In the genomic region with DNA sequence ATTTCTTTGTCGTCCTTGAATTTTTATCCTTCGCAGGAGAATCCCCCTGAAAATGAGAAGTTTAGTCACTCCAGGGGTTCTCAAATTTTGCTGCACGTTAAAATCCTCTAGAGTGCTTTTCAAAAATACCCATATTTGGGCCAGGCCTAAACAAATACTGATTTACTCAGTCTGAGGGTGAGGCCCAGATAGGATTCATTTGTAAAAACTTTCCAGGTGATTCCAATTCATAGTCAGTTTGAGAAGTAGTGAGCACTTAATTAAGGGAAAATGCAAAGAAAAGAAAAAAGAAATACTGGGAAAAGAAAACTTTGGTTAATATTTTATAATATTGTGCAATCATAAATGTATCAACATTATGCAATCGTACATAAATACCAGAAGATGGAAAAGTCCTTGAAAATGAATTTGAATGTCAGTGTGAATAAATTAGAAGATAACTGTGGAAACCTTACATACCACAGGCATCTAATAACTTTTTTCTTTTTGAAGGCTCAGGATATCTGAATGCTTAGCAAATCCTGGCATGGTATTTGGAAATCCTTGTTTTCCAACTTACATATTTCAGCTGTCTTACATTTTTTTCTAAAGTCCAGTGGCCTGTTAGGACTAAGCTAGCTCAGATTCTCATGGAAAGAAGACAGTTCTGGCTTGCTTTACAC, we compare ENCODE assay signal across 13 cellular contexts.
DNase-seq lines count a peak whose midpoint lies in the region; ATAC-seq and TF ChIP-seq lines count a peak whose summit lies in the region.
"Had no signal": no experiment of that assay in that cellular context is flagged by ENCODE, and none has a peak within 500 bp of the region (broad histone marks: within the 10 kb centered on the region; RNA-seq: fewer than 3 reads in every experiment).

No MANE protein-coding gene starts in this region.

- H3K4me1 ChIP-seq in hepatocyte (ENCODE audit: insufficient read depth): peaks cover 15% of the 10 kb centered on the region

- H3K36me3 ChIP-seq in hepatocyte (replicated peaks; ENCODE audit: insufficient read depth, low read depth): no peaks in the 10 kb centered on the region

- peaks cover 10% of the 10 kb centered on the region; the same call in 1 of the 2 replicates for H3K4me1 Mint-ChIP-seq in HFFc6 (ENCODE audit: low read depth)
- H3K4me1 Mint-ChIP-seq: activated CD4-positive, alpha-beta T cell treated with anti-CD3 and anti-CD28 coated beads for 36 hours had no signal

- no peak overlapping the region for H3K4me2 ChIP-seq in hepatocyte

- H3K4me3 Mint-ChIP-seq in HFFc6: no peak overlapping the region
- H3K4me3 Mint-ChIP-seq: activated CD4-positive, alpha-beta T cell treated with anti-CD3 and anti-CD28 coated beads for 36 hours; T-helper 1 cell treated with Interleukin-12 subunit alpha and Interleukin-12 subunit beta and Interleukin-4 antibody, amounts not matched to agents 30 μg/mL and 1 μg/mL, for 36 hours had no signal

- peak; percentile 60 for DNase-seq in HFFc6
- DNase-seq in astrocyte of the hippocampus (ENCODE audit: low read depth, low spot score): peak; percentile 77
- peak; percentile 47 for DNase-seq in hepatocyte (ENCODE audit: low spot score)
- DNase-seq in stromal cell of bone marrow (ENCODE audit: low read depth): peak; percentile 81
- DNase-seq in stimulated activated CD4-positive, alpha-beta T cell treated with anti-CD3 and anti-CD28 coated beads, Interleukin-2, amount 100 ng/mL, for 24 hours: no peak
- no peak for DNase-seq in NCI-H510A treated with DMSO at 0.1 percent for 48 hours (lab: John Stamatoyannopoulos, UW)
- DNase-seq: activated CD4-positive, alpha-beta T cell treated with anti-CD3 and anti-CD28 coated beads for 36 hours; activated T-cell treated with anti-CD3 and anti-CD28 coated beads, Interleukin-2, amount 50 U/mL, for 48 hours; COR-L47; MM.1S; retina had no signal

- TF ChIP-seq CTCF in HFFc6 (IDR thresholded peaks at IDR 0.05) (no peak), hepatocyte (IDR thresholded peaks at IDR 0.05; ENCODE audit: poor library complexity) (no peak)

- ATAC-seq in HG03159 (IDR thresholded peaks at IDR 0.05; ENCODE audit: unreplicated experiment): no peak
- ATAC-seq: activated CD4-positive, alpha-beta T cell treated with anti-CD3 and anti-CD28 coated beads for 36 hours had no signal

- H3K27ac ChIP-seq in hepatocyte: peak overlapping the region; percentile 57

- no peaks in the 10 kb centered on the region for H3K27me3 ChIP-seq in hepatocyte

- 78% methylated on average over 4 of the region's 4 CpGs for WGBS in hepatocyte (ENCODE audit: low lambda C conversion rate, missing lambda C conversion rate)

- peaks cover 5% of the 10 kb centered on the region; the same call in 1 of the 2 replicates for H3K36me3 Mint-ChIP-seq in HFFc6 (ENCODE audit: low read depth)

- no peaks in the 10 kb centered on the region for H3K79me2 ChIP-seq in hepatocyte

- H4K20me1 ChIP-seq in hepatocyte (ENCODE audit: insufficient read depth, poor library complexity, severe bottlenecking): no peaks in the 10 kb centered on the region

- H2AFZ ChIP-seq in hepatocyte: no peak overlapping the region

- H3K27ac Mint-ChIP-seq in HFFc6: no peak overlapping the region; the same call in 1 of the 2 replicates
- H3K27ac Mint-ChIP-seq: activated CD4-positive, alpha-beta T cell treated with anti-CD3 and anti-CD28 coated beads for 36 hours; T-helper 1 cell treated with Interleukin-12 subunit alpha and Interleukin-12 subunit beta and Interleukin-4 antibody, amounts not matched to agents 30 μg/mL and 1 μg/mL, for 36 hours had no signal

- no peak overlapping the region for H3K4me3 ChIP-seq in hepatocyte

- no peaks in the 10 kb centered on the region for H3K9me2 ChIP-seq in hepatocyte (replicated peaks; ENCODE audit: insufficient read depth)

- H3K9me3 Mint-ChIP-seq in HFFc6: no peaks in the 10 kb centered on the region
- H3K9me3 Mint-ChIP-seq: T-helper 1 cell treated with Interleukin-12 subunit alpha and Interleukin-12 subunit beta and Interleukin-4 antibody, amounts not matched to agents 30 μg/mL and 1 μg/mL, for 36 hours had no signal

- no peaks in the 10 kb centered on the region for H3K9me3 ChIP-seq in hepatocyte (ENCODE audit: low read depth)

- H3K27me3 Mint-ChIP-seq in HFFc6 (ENCODE audit: insufficient read depth): peaks cover 5% of the 10 kb centered on the region

Comparison
In these comparisons a context has a peak if more than half of its experiments do, and no peak if none do; other contexts are left out.
1. DNase-seq: peak in HFFc6 (single experiment), astrocyte of the hippocampus (single experiment), hepatocyte (single experiment) and stromal cell of bone marrow (single experiment); none in stimulated activated CD4-positive, alpha-beta T cell treated with anti-CD3 and anti-CD28 coated beads, Interleukin-2, amount 100 ng/mL, for 24 hours (0 of 2) and NCI-H510A treated with DMSO at 0.1 percent for 48 hours (single experiment).